In genomic region chr6:117951783-117952182, GRCh38 we compare ENCODE assay signal across 1 cellular context.
A peak's percentile ranks its signal among the peaks of the same experiment; 100 is the strongest.
TF ChIP-seq lines count a peak whose summit lies in the region.

No MANE protein-coding gene starts in this region.

TF ChIP-seq in GM23338, 12 proteins besides CTCF, POLR2A, EP300 and RAD21 (continued from another document):
- TF ChIP-seq, protein P1, sequence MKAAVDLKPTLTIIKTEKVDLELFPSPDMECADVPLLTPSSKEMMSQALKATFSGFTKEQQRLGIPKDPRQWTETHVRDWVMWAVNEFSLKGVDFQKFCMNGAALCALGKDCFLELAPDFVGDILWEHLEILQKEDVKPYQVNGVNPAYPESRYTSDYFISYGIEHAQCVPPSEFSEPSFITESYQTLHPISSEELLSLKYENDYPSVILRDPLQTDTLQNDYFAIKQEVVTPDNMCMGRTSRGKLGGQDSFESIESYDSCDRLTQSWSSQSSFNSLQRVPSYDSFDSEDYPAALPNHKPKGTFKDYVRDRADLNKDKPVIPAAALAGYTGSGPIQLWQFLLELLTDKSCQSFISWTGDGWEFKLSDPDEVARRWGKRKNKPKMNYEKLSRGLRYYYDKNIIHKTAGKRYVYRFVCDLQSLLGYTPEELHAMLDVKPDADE (IDR thresholded peaks at IDR 0.05): no peak
- TF ChIP-seq, protein P2, sequence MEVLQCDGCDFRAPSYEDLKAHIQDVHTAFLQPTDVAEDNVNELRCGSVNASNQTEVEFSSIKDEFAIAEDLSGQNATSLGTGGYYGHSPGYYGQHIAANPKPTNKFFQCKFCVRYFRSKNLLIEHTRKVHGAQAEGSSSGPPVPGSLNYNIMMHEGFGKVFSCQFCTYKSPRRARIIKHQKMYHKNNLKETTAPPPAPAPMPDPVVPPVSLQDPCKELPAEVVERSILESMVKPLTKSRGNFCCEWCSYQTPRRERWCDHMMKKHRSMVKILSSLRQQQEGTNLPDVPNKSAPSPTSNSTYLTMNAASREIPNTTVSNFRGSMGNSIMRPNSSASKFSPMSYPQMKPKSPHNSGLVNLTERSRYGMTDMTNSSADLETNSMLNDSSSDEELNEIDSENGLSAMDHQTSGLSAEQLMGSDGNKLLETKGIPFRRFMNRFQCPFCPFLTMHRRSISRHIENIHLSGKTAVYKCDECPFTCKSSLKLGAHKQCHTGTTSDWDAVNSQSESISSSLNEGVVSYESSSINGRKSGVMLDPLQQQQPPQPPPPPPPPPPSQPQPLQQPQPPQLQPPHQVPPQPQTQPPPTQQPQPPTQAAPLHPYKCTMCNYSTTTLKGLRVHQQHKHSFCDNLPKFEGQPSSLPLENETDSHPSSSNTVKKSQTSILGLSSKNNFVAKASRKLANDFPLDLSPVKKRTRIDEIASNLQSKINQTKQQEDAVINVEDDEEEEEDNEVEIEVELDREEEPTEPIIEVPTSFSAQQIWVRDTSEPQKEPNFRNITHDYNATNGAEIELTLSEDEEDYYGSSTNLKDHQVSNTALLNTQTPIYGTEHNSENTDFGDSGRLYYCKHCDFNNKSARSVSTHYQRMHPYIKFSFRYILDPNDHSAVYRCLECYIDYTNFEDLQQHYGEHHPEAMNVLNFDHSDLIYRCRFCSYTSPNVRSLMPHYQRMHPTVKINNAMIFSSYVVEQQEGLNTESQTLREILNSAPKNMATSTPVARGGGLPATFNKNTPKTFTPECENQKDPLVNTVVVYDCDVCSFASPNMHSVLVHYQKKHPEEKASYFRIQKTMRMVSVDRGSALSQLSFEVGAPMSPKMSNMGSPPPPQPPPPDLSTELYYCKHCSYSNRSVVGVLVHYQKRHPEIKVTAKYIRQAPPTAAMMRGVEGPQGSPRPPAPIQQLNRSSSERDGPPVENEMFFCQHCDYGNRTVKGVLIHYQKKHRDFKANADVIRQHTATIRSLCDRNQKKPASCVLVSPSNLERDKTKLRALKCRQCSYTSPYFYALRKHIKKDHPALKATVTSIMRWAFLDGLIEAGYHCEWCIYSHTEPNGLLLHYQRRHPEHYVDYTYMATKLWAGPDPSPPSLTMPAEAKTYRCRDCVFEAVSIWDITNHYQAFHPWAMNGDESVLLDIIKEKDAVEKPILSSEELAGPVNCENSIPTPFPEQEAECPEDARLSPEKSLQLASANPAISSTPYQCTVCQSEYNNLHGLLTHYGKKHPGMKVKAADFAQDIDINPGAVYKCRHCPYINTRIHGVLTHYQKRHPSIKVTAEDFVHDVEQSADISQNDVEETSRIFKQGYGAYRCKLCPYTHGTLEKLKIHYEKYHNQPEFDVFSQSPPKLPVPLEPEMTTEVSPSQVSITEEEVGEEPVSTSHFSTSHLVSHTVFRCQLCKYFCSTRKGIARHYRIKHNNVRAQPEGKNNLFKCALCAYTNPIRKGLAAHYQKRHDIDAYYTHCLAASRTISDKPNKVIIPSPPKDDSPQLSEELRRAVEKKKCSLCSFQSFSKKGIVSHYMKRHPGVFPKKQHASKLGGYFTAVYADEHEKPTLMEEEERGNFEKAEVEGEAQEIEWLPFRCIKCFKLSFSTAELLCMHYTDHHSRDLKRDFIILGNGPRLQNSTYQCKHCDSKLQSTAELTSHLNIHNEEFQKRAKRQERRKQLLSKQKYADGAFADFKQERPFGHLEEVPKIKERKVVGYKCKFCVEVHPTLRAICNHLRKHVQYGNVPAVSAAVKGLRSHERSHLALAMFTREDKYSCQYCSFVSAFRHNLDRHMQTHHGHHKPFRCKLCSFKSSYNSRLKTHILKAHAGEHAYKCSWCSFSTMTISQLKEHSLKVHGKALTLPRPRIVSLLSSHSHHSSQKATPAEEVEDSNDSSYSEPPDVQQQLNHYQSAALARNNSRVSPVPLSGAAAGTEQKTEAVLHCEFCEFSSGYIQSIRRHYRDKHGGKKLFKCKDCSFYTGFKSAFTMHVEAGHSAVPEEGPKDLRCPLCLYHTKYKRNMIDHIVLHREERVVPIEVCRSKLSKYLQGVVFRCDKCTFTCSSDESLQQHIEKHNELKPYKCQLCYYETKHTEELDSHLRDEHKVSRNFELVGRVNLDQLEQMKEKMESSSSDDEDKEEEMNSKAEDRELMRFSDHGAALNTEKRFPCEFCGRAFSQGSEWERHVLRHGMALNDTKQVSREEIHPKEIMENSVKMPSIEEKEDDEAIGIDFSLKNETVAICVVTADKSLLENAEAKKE (CRISPR knock-in tag; IDR thresholded peaks at IDR 0.05): peak; percentile 88
- no peak for TF ChIP-seq ZNF114 (CRISPR knock-in tag; IDR thresholded peaks at IDR 0.05)
- TF ChIP-seq STAT1 (IDR thresholded peaks at IDR 0.05; ENCODE audit: unreplicated experiment): no peak
- TF ChIP-seq NANOG (IDR thresholded peaks at IDR 0.05; ENCODE audit: borderline replicate concordance): 0 out of 2 replicates have a peak, but pooled peaks have one; percentile 5
- TF ChIP-seq EZH2phosphoT487 (IDR thresholded peaks at IDR 0.05; ENCODE audit: unreplicated experiment): no peak
- no peak for TF ChIP-seq ZNF331 (CRISPR knock-in tag; IDR thresholded peaks at IDR 0.05; ENCODE audit: low read depth)
- TF ChIP-seq EZH2 (IDR thresholded peaks at IDR 0.05; ENCODE audit: low read depth, unreplicated experiment): no peak
- no peak; the same call in 1 of the 2 replicates for TF ChIP-seq CREB1 (CRISPR knock-in tag; IDR thresholded peaks at IDR 0.05; ENCODE audit: low read depth)
- no peak for TF ChIP-seq JUNB (IDR thresholded peaks at IDR 0.05; ENCODE audit: unreplicated experiment)
- no peak for TF ChIP-seq POLR2AphosphoS5 (IDR thresholded peaks at IDR 0.05; ENCODE audit: low read depth)
